ENCODE assay signal across 2 cellular contexts in the genomic region with DNA sequence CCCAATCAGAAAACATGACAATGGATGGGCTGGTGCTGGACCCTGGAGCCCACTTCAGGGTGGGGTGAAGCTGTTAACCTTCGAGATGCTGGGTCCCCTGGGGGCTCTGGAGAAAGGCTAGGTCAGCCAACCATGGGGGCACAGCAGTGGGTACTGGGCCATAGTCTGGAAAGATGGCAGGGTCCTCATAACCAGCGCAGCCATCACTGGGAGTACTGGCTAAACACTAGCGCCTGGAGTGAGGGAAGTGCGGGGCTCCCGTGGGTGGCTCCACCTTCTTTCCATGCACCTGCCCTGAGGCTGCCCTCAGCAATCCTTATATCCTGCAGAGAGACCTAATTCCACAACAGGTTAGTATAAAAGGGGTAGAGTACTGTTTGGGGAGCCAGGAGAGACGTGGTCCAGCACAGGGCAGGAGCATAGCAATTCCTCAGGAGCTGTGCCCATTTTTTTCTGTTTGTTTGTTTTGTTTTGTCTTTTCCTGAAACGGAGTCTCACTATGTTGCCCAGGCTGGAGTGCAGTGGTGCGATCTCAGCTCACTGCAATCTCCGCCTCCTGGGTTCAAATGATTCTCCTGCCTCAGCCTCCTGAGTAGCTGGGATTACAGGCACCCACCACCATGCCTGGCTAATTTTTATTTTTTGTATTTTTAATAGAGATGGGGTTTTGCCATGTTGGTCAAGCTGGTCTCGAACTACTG.
TF ChIP-seq lines count a peak whose summit lies in the region.

No MANE protein-coding gene starts in this region.

TF ChIP-seq in A549, 52 proteins besides CTCF, POLR2A, EP300 and RAD21 (continued from another document):
- TF ChIP-seq, protein P1, sequence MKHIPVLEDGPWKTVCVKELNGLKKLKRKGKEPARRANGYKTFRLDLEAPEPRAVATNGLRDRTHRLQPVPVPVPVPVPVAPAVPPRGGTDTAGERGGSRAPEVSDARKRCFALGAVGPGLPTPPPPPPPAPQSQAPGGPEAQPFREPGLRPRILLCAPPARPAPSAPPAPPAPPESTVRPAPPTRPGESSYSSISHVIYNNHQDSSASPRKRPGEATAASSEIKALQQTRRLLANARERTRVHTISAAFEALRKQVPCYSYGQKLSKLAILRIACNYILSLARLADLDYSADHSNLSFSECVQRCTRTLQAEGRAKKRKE (CRISPR knock-in tag; IDR thresholded peaks at IDR 0.05; ENCODE audit: low read depth), result no peak
- TF ChIP-seq, protein P2, sequence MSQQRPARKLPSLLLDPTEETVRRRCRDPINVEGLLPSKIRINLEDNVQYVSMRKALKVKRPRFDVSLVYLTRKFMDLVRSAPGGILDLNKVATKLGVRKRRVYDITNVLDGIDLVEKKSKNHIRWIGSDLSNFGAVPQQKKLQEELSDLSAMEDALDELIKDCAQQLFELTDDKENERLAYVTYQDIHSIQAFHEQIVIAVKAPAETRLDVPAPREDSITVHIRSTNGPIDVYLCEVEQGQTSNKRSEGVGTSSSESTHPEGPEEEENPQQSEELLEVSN (IDR thresholded peaks at IDR 0.05; ENCODE audit: borderline replicate concordance, low read depth), result no peak
- TF ChIP-seq BHLHE40 (IDR thresholded peaks at IDR 0.05; ENCODE audit: low read depth, low read length), result no peak
- TF ChIP-seq, protein P3, sequence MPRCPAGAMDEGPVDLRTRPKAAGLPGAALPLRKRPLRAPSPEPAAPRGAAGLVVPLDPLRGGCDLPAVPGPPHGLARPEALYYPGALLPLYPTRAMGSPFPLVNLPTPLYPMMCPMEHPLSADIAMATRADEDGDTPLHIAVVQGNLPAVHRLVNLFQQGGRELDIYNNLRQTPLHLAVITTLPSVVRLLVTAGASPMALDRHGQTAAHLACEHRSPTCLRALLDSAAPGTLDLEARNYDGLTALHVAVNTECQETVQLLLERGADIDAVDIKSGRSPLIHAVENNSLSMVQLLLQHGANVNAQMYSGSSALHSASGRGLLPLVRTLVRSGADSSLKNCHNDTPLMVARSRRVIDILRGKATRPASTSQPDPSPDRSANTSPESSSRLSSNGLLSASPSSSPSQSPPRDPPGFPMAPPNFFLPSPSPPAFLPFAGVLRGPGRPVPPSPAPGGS (IDR thresholded peaks at IDR 0.05), result no peak
- TF ChIP-seq, protein P4, sequence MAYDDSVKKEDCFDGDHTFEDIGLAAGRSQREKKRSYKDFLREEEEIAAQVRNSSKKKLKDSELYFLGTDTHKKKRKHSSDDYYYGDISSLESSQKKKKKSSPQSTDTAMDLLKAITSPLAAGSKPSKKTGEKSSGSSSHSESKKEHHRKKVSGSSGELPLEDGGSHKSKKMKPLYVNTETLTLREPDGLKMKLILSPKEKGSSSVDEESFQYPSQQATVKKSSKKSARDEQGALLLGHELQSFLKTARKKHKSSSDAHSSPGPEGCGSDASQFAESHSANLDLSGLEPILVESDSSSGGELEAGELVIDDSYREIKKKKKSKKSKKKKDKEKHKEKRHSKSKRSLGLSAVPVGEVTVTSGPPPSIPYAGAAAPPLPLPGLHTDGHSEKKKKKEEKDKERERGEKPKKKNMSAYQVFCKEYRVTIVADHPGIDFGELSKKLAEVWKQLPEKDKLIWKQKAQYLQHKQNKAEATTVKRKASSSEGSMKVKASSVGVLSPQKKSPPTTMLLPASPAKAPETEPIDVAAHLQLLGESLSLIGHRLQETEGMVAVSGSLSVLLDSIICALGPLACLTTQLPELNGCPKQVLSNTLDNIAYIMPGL (CRISPR knock-in tag; IDR thresholded peaks at IDR 0.05; ENCODE audit: borderline replicate concordance), result no peak
- TF ChIP-seq TFCP2L1 (CRISPR knock-in tag; IDR thresholded peaks at IDR 0.05), result no peak
- no peak for TF ChIP-seq EHMT2 (IDR thresholded peaks at IDR 0.05; ENCODE audit: low read depth)
- no peak for TF ChIP-seq KDM5A (IDR thresholded peaks at IDR 0.05)
- no peak for TF ChIP-seq CHD2 (IDR thresholded peaks at IDR 0.05; ENCODE audit: low read length, partially characterized antibody)
- TF ChIP-seq HDAC2 (IDR thresholded peaks at IDR 0.05), result no peak
- no peak for TF ChIP-seq FOXS1 (CRISPR knock-in tag; IDR thresholded peaks at IDR 0.05)

TF ChIP-seq in IMR-90, 13 proteins besides CTCF, POLR2A, EP300 and RAD21 (continued from another document):
- TF ChIP-seq RCOR1 (IDR thresholded peaks at IDR 0.05; ENCODE audit: insufficient replicate concordance, low read length), result no peak
- TF ChIP-seq NFE2L2 (IDR thresholded peaks at IDR 0.05; ENCODE audit: low read depth, low read length), result no peak
- no peak for TF ChIP-seq MAZ (IDR thresholded peaks at IDR 0.05; ENCODE audit: borderline replicate concordance, low read depth, low read length)
- TF ChIP-seq BHLHE40 (IDR thresholded peaks at IDR 0.05; ENCODE audit: low read depth, low read length), result no peak
- TF ChIP-seq MXI1 (IDR thresholded peaks at IDR 0.05; ENCODE audit: borderline replicate concordance, low read depth, low read length), result no peak
- TF ChIP-seq, protein P5, sequence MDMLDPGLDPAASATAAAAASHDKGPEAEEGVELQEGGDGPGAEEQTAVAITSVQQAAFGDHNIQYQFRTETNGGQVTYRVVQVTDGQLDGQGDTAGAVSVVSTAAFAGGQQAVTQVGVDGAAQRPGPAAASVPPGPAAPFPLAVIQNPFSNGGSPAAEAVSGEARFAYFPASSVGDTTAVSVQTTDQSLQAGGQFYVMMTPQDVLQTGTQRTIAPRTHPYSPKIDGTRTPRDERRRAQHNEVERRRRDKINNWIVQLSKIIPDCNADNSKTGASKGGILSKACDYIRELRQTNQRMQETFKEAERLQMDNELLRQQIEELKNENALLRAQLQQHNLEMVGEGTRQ (IDR thresholded peaks at IDR 0.05; ENCODE audit: low read depth, low read length), result no peak
- no peak for TF ChIP-seq SMC3 (IDR thresholded peaks at IDR 0.05; ENCODE audit: low read depth, low read length)
- no peak for TF ChIP-seq FOS (IDR thresholded peaks at IDR 0.05; ENCODE audit: low read depth, low read length)
- TF ChIP-seq RFX5 (IDR thresholded peaks at IDR 0.05; ENCODE audit: low read depth, low read length), result no peak
TF ChIP-seq in IMR-90: peak in this region for 0.
